In the genomic region with DNA sequence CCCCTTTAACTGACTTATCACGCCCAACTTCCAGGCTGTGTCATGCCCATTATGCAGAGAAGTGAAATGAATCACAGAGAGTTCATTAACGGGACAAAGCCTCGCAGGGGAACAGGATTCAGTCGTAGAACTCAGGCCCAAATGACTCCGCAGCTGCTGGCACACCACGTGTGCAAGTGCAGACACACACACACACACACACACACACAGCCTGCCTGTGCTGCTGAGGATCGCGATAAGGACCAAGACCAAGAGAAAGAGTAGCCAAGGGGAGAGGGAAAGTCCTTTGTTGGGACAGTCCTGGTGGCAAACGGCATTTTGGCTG, we compare ENCODE assay signal across 8 cellular contexts.
DNase-seq lines count a peak whose midpoint lies in the region; ATAC-seq and FAIRE-seq lines count a peak whose summit lies in the region.

No MANE protein-coding gene starts in this region.

- 18 to 27% methylated on average over 9 of the region's 9 CpGs for WGBS in esophagus, 2 donors

- H3K27me3 ChIP-seq in esophagus (ENCODE audit: control insufficient read depth in 1 of 2, insufficient read depth in 2 of 2, low read length in 2 of 2): no peaks in the 10 kb centered on the region

- peak overlapping the region in 1 of 2 donors; percentile 51 for H3K4me3 ChIP-seq in esophagus (ENCODE audit: low read depth in 1 of 2, low read length in 2 of 2)

- no peaks in the 10 kb centered on the region for H3K36me3 ChIP-seq in esophagus (ENCODE audit: control insufficient read depth in 2 of 2, insufficient read depth in 2 of 2, low read length in 1 of 2)

- FAIRE-seq in HTR-8/SVneo (lab: Jason Lieb, UNC): peak; percentile 59

- H3K9me3 ChIP-seq in esophagus (ENCODE audit: control insufficient read depth in 2 of 2, insufficient read depth in 1 of 2, low read depth in 1 of 2, low read length in 1 of 2): no peaks in the 10 kb centered on the region

- H3K27ac ChIP-seq in esophagus (ENCODE audit: low read depth in 2 of 2, low read length in 1 of 2): peak overlapping the region; percentile 93 to 100

- peaks cover 5 to 25% of the 10 kb centered on the region in 2 donors for H3K4me1 ChIP-seq in esophagus (ENCODE audit: control insufficient read depth in 2 of 2, insufficient read depth in 2 of 2, low read length in 1 of 2)

- peak; percentile 71 for ATAC-seq in GM21423 (IDR thresholded peaks at IDR 0.05; ENCODE audit: unreplicated experiment)

- DNase-seq in CMK (ENCODE audit: low read depth) (peak; percentile 27), HTR-8/SVneo (ENCODE audit: insufficient read length, low spot score) (peak; percentile 48), non-pigmented ciliary epithelial cell (ENCODE audit: low read depth) (peak; percentile 90), NCI-H524 (lab: John Stamatoyannopoulos, UW) (no peak), NCI-H774 (lab: John Stamatoyannopoulos, UW) (no peak)
- DNase-seq in activated CD4-positive, alpha-beta T cell treated with anti-CD3 and anti-CD28 coated beads, Interleukin-2, amount 50 U/mL, for 24 hours (ENCODE audit: low read depth in 1 of 2, low spot score in 1 of 2): peak; percentile 23 to 58

Comparison
In these comparisons a context has a peak if more than half of its experiments do, and no peak if none do; other contexts are left out.
1. DNase-seq: peak in CMK (single experiment), HTR-8/SVneo (single experiment), activated CD4-positive, alpha-beta T cell treated with anti-CD3 and anti-CD28 coated beads, Interleukin-2, amount 50 U/mL, for 24 hours (2 of 2) and non-pigmented ciliary epithelial cell (single experiment); none in NCI-H524 (0 of 2) and NCI-H774 (single experiment).